ENCODE assay signal across 17 cellular contexts in the genomic region with DNA sequence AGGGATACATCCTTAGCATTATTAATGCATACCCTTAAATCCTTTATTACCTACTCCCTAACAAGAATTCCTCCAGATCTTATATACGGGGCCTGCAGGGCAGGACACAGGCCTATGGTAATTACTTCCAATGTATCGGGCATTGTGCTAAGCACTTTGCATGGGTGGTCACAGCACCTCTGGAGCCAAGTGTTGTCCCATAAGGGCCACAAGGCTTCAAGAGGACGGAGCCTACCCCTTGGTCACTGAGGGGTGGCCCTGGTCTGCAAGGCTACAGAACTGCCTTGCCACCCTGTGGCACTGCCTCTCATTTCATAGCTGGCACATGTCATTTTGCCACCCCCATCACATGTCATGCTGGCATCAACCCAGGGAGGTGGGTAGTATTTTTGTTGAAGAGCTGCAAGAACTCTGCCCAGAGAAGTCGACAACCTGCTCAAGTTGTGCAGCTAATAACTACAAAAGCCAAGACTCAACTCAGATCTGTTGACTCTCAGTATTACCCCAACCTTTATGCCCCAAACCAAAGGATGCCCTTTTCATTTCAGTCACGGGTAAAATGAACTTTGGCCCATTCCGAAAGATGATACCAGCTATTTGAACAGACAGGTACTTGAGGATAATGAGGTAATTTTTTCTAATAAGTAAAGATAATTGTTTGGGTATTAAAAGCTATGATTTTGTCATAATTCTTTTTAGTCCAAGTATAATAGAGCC.
"Had no signal": no experiment of that assay in that cellular context is flagged by ENCODE, and none has a peak within 500 bp of the region (broad histone marks: within the 10 kb centered on the region; RNA-seq: fewer than 3 reads in every experiment).

No MANE protein-coding gene starts in this region.

- ATAC-seq: activated CD8-positive, alpha-beta T cell treated with anti-CD3 and anti-CD28 coated beads for 36 hours; activated T-cell treated with anti-CD3 and anti-CD28 coated beads, Interleukin-2, amount 50 U/mL, for 4 hours had no signal

- DNase-seq: activated B cell treated with CpG ODN at 0.5 μM for 24 hours; activated CD4-positive, alpha-beta T cell treated with anti-CD3 and anti-CD28 coated beads for 48 hours; activated CD8-positive, alpha-beta T cell treated with anti-CD3 and anti-CD28 coated beads for 36 hours; activated effector memory CD4-positive, alpha-beta T cell treated with Interleukin-2 at 50 U/mL for 16 hours; activated naive CD4-positive, alpha-beta T cell treated with anti-CD3 and anti-CD28 coated beads, Interleukin-2, amount 50 U/mL, for 16 hours; activated T-cell treated with anti-CD3 and anti-CD28 coated beads, Interleukin-2, amount 50 U/mL, for 4 hours; adrenal gland; central memory CD4-positive, alpha-beta T cell; effector CD4-positive, alpha-beta T cell; glutamatergic neuron; kidney glomerular epithelial cell; mesendoderm; right cardiac atrium; stimulated activated CD4-positive, alpha-beta T cell treated with anti-CD3 and anti-CD28 coated beads, Interleukin-4, amount 100 ng/mL, for 4 hours; stimulated activated CD8-positive, alpha-beta memory T cell treated with anti-CD3 and anti-CD28 coated beads, Interleukin-4, amount 100 ng/mL, for 48 hours; stimulated activated naive CD4-positive, alpha-beta T cell treated with Interleukin-2 at 50 U/mL for 16 hours; transverse colon had no signal
